Comparison of ENCODE assay signal across 23 cellular contexts in genomic region chr19:47489072-47489914, GRCh38. TPM values are rescaled to one million over a fixed set of nuclear protein-coding genes. Genes with fewer than 3 reads are reported as not detected.
DNase-seq lines count a peak whose midpoint lies in the region; ATAC-seq, FAIRE-seq and TF ChIP-seq lines count a peak whose summit lies in the region.
"Had no signal": no experiment of that assay in that cellular context is flagged by ENCODE, and none has a peak within 500 bp of the region (broad histone marks: within the 10 kb centered on the region; RNA-seq: fewer than 3 reads in every experiment).

No MANE protein-coding gene starts in this region.

- FAIRE-seq in HepG2 (lab: Jason Lieb, UNC): no peak

- 79% methylated on average over 14 of the region's 17 CpGs for WGBS in mammary epithelial cell (ENCODE audit: low coverage, missing lambda C conversion rate)
- WGBS in HepG2 (ENCODE audit: low lambda C conversion rate): 96% methylated on average over 14 of the region's 17 CpGs

- CTCF ChIA-PET in MCF 10A (lab: Yijun Ruan, JAX) (interaction anchor here (0.6 to 1.1 kb wide), 4 partner anchors 16 to 276 kb away, joined by 3 to 4 read pairs (median 4); no protein-coding TSS in a partner anchor), mammary epithelial cell (lab: Charles Lee; ENCODE audit: low non-redundant PET) (no interaction called here), HepG2 (lab: Yijun Ruan, JAX; ENCODE audit: low intra/inter-chr PET ratio, low total read pairs) (no interaction called here)

- H3K9me3 ChIP-seq in mammary epithelial cell (replicated peaks; ENCODE audit: insufficient read depth, low read length) (no peaks in the 10 kb centered on the region), T-helper 17 cell (ENCODE audit: control insufficient read depth, low read length, poor library complexity, severe bottlenecking) (no peaks in the 10 kb centered on the region), HepG2 (ENCODE audit: low read length) (no peaks in the 10 kb centered on the region), upper lobe of right lung (no peaks in the 10 kb centered on the region)
- H3K9me3 ChIP-seq: heart left ventricle had no signal

- no peak overlapping the region for H3K4me3 ChIP-seq in mammary epithelial cell (replicated peaks in 1 of 3; ENCODE audit: insufficient read depth in 1 of 3, low read depth in 2 of 3, low read length in 3 of 3)
- H3K4me3 ChIP-seq in HepG2 (replicated peaks in 1 of 3; ENCODE audit: insufficient read depth in 1 of 3, low read depth in 2 of 3, low read length in 3 of 3): no peak overlapping the region
- H3K4me3 ChIP-seq in upper lobe of right lung: no peak overlapping the region
- H3K4me3 ChIP-seq: heart left ventricle, smooth muscle cell had no signal

- H4K20me1 ChIP-seq in mammary epithelial cell (ENCODE audit: insufficient read depth, low read length): no peaks in the 10 kb centered on the region
- no peaks in the 10 kb centered on the region for H4K20me1 ChIP-seq in HepG2 (ENCODE audit: insufficient read depth, low read length)

- H3K36me3 ChIP-seq in mammary epithelial cell (ENCODE audit: insufficient read depth, low read length) (peaks cover 7% of the 10 kb centered on the region), HepG2 (replicated peaks in 1 of 2; ENCODE audit: control insufficient read depth in 1 of 2, insufficient read depth in 2 of 2, low read length in 2 of 2) (peaks cover 16 to 17% of the 10 kb centered on the region in 2 experiments; a peak in 4 of 5 replicates), upper lobe of right lung (peaks cover 51% of the 10 kb centered on the region)

- H3K79me2 ChIP-seq in mammary epithelial cell (ENCODE audit: insufficient read depth, low read length) (no peaks in the 10 kb centered on the region), HepG2 (ENCODE audit: insufficient read depth, low read length) (no peaks in the 10 kb centered on the region)

- peaks cover 12% of the 10 kb centered on the region for H3K4me1 Mint-ChIP-seq in MCF 10A (ENCODE audit: insufficient read depth, unreplicated experiment)
- H3K4me1 Mint-ChIP-seq in T-helper 17 cell: peaks cover 11% of the 10 kb centered on the region

- BruUV-seq in MCF 10A (replicated peaks; lab: Mats Ljungman, UMichigan): no TSS peak
- BruUV-seq in mammary epithelial cell (replicated peaks; lab: Mats Ljungman, UMichigan): no TSS peak
- BruUV-seq in HepG2 (replicated peaks; lab: Mats Ljungman, UMichigan): no TSS peak

- H3K27me3 Mint-ChIP-seq in MCF 10A (ENCODE audit: insufficient read depth, unreplicated experiment) (no peaks in the 10 kb centered on the region), T-helper 17 cell (no peaks in the 10 kb centered on the region)
- H3K27me3 Mint-ChIP-seq: naive thymus-derived CD4-positive, alpha-beta T cell had no signal

- H3K9me3 Mint-ChIP-seq in MCF 10A (ENCODE audit: unreplicated experiment): no peaks in the 10 kb centered on the region
- H3K9me3 Mint-ChIP-seq: naive thymus-derived CD4-positive, alpha-beta T cell; T-helper 1 cell treated with Interleukin-12 subunit alpha and Interleukin-12 subunit beta and Interleukin-4 antibody, amounts not matched to agents 30 μg/mL and 1 μg/mL, for 36 hours had no signal

- ATAC-seq in T-helper 17 cell (no peak), HepG2 (no peak), upper lobe of right lung (no peak), HG03442 (IDR thresholded peaks at IDR 0.05; ENCODE audit: unreplicated experiment) (no peak), HG03280 (IDR thresholded peaks at IDR 0.05; ENCODE audit: unreplicated experiment) (no peak)
- ATAC-seq: heart left ventricle; left cardiac atrium; naive thymus-derived CD4-positive, alpha-beta T cell had no signal

- POLR2A ChIA-PET in MCF 10A (lab: Yijun Ruan, JAX): interaction anchor here (1.8 kb wide), 1 partner anchor 21 kb away, joined by 4 read pairs; no protein-coding TSS in a partner anchor
- POLR2A ChIA-PET in HepG2 (lab: Yijun Ruan, JAX): interaction anchor here (0.7 kb wide), 1 partner anchor 207 kb away, joined by 3 read pairs; no protein-coding TSS in a partner anchor

- no peak overlapping the region for H2AFZ ChIP-seq in mammary epithelial cell (ENCODE audit: low read depth, low read length)
- no peak overlapping the region for H2AFZ ChIP-seq in HepG2 (ENCODE audit: low read length)

- H3K27ac Mint-ChIP-seq in MCF 10A (ENCODE audit: low read depth, unreplicated experiment): peak overlapping the region; percentile 84
- no peak overlapping the region for H3K27ac Mint-ChIP-seq in T-helper 17 cell
- H3K27ac Mint-ChIP-seq: T-helper 1 cell treated with Interleukin-12 subunit alpha and Interleukin-12 subunit beta and Interleukin-4 antibody, amounts not matched to agents 30 μg/mL and 1 μg/mL, for 36 hours had no signal

- H3K4me2 ChIP-seq in mammary epithelial cell (ENCODE audit: insufficient read depth, low read depth, low read length) (no peak overlapping the region), HepG2 (ENCODE audit: low read depth, low read length) (no peak overlapping the region)
- H3K4me2 ChIP-seq: smooth muscle cell had no signal

- H3K27me3 ChIP-seq in mammary epithelial cell (ENCODE audit: insufficient read depth, low read length) (no peaks in the 10 kb centered on the region), HepG2 (ENCODE audit: control insufficient read depth in 1 of 2, insufficient read depth in 2 of 2, low read length in 2 of 2) (no peaks in the 10 kb centered on the region), upper lobe of right lung (no peaks in the 10 kb centered on the region)
- H3K27me3 ChIP-seq: heart left ventricle had no signal

- H3K9ac ChIP-seq in mammary epithelial cell (ENCODE audit: insufficient read depth, low read length) (no peak overlapping the region), HepG2 (ENCODE audit: insufficient read depth, low read depth, low read length) (no peak overlapping the region)

- peak; percentile 19 for DNase-seq in MCF 10A (ENCODE audit: unreplicated experiment)
- no peak for DNase-seq in mammary epithelial cell
- no peak for DNase-seq in T-helper 17 cell
- DNase-seq in HepG2 (ENCODE audit: low spot score): no peak
- DNase-seq in upper lobe of right lung: peak; percentile 64
- no peak for DNase-seq in activated CD4-positive, alpha-beta T cell treated with anti-CD3 and anti-CD28 coated beads for 4 hours
- DNase-seq: ACHN; activated CD4-positive, alpha-beta T cell treated with anti-CD3 and anti-CD28 coated beads for 48 hours; Kasumi-1; left cardiac atrium; naive thymus-derived CD4-positive, alpha-beta T cell; NCI-H1092; NCI-H187; NCI-H69; retina had no signal

- no peak for TF ChIP-seq POLR2A in HepG2 (IDR thresholded peaks at IDR 0.05; ENCODE audit: insufficient read depth in 1 of 2, low read depth in 2 of 2, low read length in 2 of 2)

- H3K4me1 ChIP-seq in mammary epithelial cell (ENCODE audit: insufficient read depth, low read length) (no peaks in the 10 kb centered on the region), HepG2 (ENCODE audit: insufficient read depth, low read length) (0 out of 2 replicates have a peak, but pooled peaks cover 5% of the 10 kb centered on the region), upper lobe of right lung (peaks cover 7% of the 10 kb centered on the region)

- no peak for TF ChIP-seq RAD21 in HepG2 (CRISPR knock-in tag; IDR thresholded peaks at IDR 0.05)

- no peak overlapping the region for H3K4me3 Mint-ChIP-seq in MCF 10A (ENCODE audit: unreplicated experiment)
- peak overlapping the region; percentile 75 for H3K4me3 Mint-ChIP-seq in T-helper 17 cell
- H3K4me3 Mint-ChIP-seq: naive thymus-derived CD4-positive, alpha-beta T cell; T-helper 1 cell treated with Interleukin-12 subunit alpha and Interleukin-12 subunit beta and Interleukin-4 antibody, amounts not matched to agents 30 μg/mL and 1 μg/mL, for 36 hours had no signal

- intact Hi-C loops in MCF 10A (cut with micrococcal nuclease) (no loop called here), mammary epithelial cell (cut with micrococcal nuclease) (no loop called here), HepG2 (cut with micrococcal nuclease; ENCODE audit: unreplicated experiment) (no loop called here), upper lobe of right lung (cut with DNase I) (no loop called here)

- no peak overlapping the region for H3K27ac ChIP-seq in mammary epithelial cell (ENCODE audit: insufficient read depth, low read depth, low read length)
- no peak overlapping the region for H3K27ac ChIP-seq in HepG2 (ENCODE audit: extremely low read length, insufficient read depth, low read length)
- no peak overlapping the region for H3K27ac ChIP-seq in upper lobe of right lung
- H3K27ac ChIP-seq: heart left ventricle had no signal

- in situ Hi-C loops in mammary epithelial cell (cut with MboI; ENCODE audit: low sequenced_read_pairs in 2 of 2) (no loop called here), HepG2 (cut with HindIII; ENCODE audit: extremely low pct_ligation_motif_present, low pct_unique_long_range_greater_than_20kb) (no loop called here)

- TF ChIP-seq CTCF in MCF 10A (IDR thresholded peaks at IDR 0.05; ENCODE audit: unreplicated experiment) (no peak), mammary epithelial cell (conservative IDR thresholded peaks at IDR 0.05 in 1 of 2, IDR thresholded peaks at IDR 0.05 in 1 of 2; ENCODE audit: extremely low read depth in 1 of 2, insufficient read depth in 1 of 2, low read depth in 1 of 2, low read length in 2 of 2) (no peak), HepG2 (CRISPR knock-in tag; IDR thresholded peaks at IDR 0.05) (no peak), upper lobe of right lung (IDR thresholded peaks at IDR 0.05) (no peak)

- dilution Hi-C loops in mammary epithelial cell (cut with HindIII; ENCODE audit: low sequenced_read_pairs): no loop called here

- TF ChIP-seq EP300 in HepG2 (IDR thresholded peaks at IDR 0.05; ENCODE audit: low read depth in 2 of 2, low read length in 2 of 2): no peak
- TF ChIP-seq EP300 in HepG2 (CRISPR knock-in tag; IDR thresholded peaks at IDR 0.05; ENCODE audit: borderline replicate concordance): no peak

- peaks cover 40% of the 10 kb centered on the region for H3K36me3 Mint-ChIP-seq in MCF 10A (ENCODE audit: insufficient read depth, unreplicated experiment)
- peaks cover 7% of the 10 kb centered on the region for H3K36me3 Mint-ChIP-seq in T-helper 17 cell (ENCODE audit: low read depth)

RNA-seq across cellular contexts. Expression of gene KPTN, which starts 5.3 kb away (rescaled TPM):
- total RNA-seq in MCF 10A (2022): 9.7 and 17.6 TPM in 2 replicates
- total RNA-seq in mammary epithelial cell: 10 to 100 TPM in 1 of 2 donors, 1 to 10 TPM in 1; 1.5 to 10.8 TPM
- polyA plus RNA-seq in mammary epithelial cell: 8.1 TPM
- 30.4 TPM for polyA minus RNA-seq in mammary epithelial cell
- total RNA-seq in T-helper 17 cell: 1 to 10 TPM; 3.5 to 6.3 TPM
- 8.4 and 9.1 TPM in 2 replicates for total RNA-seq in HepG2 (2016; rRNA removed; fragmentation: Illumina TruSeq; extraction: Trizol)
- 2.8 and 3.3 TPM in 2 replicates for total RNA-seq in HepG2 (2016; cell fraction: cytosol; rRNA removed; fragmentation: Illumina TruSeq; extraction: Trizol; ENCODE audit: low read depth)
- total RNA-seq in HepG2 (2016; cell fraction: insoluble cytoplasmic fraction; rRNA removed; fragmentation: Illumina TruSeq; extraction: Trizol): 8.2 and 10.6 TPM in 2 replicates
- 4.2 and 6.5 TPM in 2 replicates for total RNA-seq in HepG2 (2016; cell fraction: membrane; rRNA removed; fragmentation: Illumina TruSeq; extraction: Trizol)
- total RNA-seq in HepG2 (2016; cell fraction: nucleus; rRNA removed; fragmentation: Illumina TruSeq; extraction: Trizol): 9.8 and 13.4 TPM in 2 replicates
- polyA plus RNA-seq in HepG2 (2011; rRNA removed): 13.3 and 17.6 TPM in 2 replicates
- 8.3 and 11.4 TPM in 2 replicates for polyA plus RNA-seq in HepG2 (2011; cell fraction: cytosol; rRNA removed)
- 48.6 and 50.4 TPM in 2 replicates for polyA plus RNA-seq in HepG2 (2011; cell fraction: nucleus; rRNA removed)
- 9.8 and 14.4 TPM in 2 replicates for polyA plus RNA-seq in HepG2 (2012)
- polyA plus RNA-seq in HepG2 (2016; cell fraction: cytosol; fragmentation: Illumina TruSeq; extraction: Trizol; ENCODE audit: low read depth): 4.3 and 5.1 TPM in 2 replicates
- 14.4 and 17.5 TPM in 2 replicates for polyA plus RNA-seq in HepG2 (2016; cell fraction: insoluble cytoplasmic fraction; fragmentation: Illumina TruSeq; extraction: Trizol; ENCODE audit: low read depth)
- polyA plus RNA-seq in HepG2 (2016; cell fraction: membrane; fragmentation: Illumina TruSeq; extraction: Trizol; ENCODE audit: low read depth): 5.2 and 7.2 TPM in 2 replicates
- polyA plus RNA-seq in HepG2 (2016; cell fraction: nucleus; fragmentation: Illumina TruSeq; extraction: Trizol; ENCODE audit: insufficient read depth, low read depth): 29.6 and 30.0 TPM in 2 replicates
- polyA minus RNA-seq in HepG2 (2011; rRNA and poly(A)+ RNA removed; ENCODE audit: low replicate concordance): 8.3 and 15.8 TPM in 2 replicates
- polyA minus RNA-seq in HepG2 (2011; cell fraction: cytosol; rRNA and poly(A)+ RNA removed): 5.2 TPM in 2 replicates
- polyA minus RNA-seq in HepG2 (2011; cell fraction: nucleus; rRNA and poly(A)+ RNA removed): 3.2 and 5.5 TPM in 2 replicates
- total RNA-seq in upper lobe of right lung: 9.3 TPM

RNA-seq across cellular contexts. Expression of gene SLC8A2, which starts 17.6 kb away (rescaled TPM):
- total RNA-seq in MCF 10A (2022) (0.54 TPM in 1 of 2 replicates, not detected in the other), mammary epithelial cell (under 1 TPM; under 0.01 to 0.19 TPM), T-helper 17 cell (not detected), HepG2 (2016; rRNA removed; fragmentation: Illumina TruSeq; extraction: Trizol) (0.02 TPM in 1 of 2 replicates, not detected in the other), upper lobe of right lung (0.23 TPM)
- polyA plus RNA-seq in mammary epithelial cell (0.07 TPM), HepG2 (2011; rRNA removed) (0.09 TPM in 1 of 2 replicates, not detected in the other)
- polyA minus RNA-seq in mammary epithelial cell: not detected
- total RNA-seq in HepG2 (2016; cell fraction: cytosol; rRNA removed; fragmentation: Illumina TruSeq; extraction: Trizol; ENCODE audit: low read depth): not detected in 2 replicates
- not detected in 2 replicates for total RNA-seq in HepG2 (2016; cell fraction: insoluble cytoplasmic fraction; rRNA removed; fragmentation: Illumina TruSeq; extraction: Trizol)
- not detected in 2 replicates for total RNA-seq in HepG2 (2016; cell fraction: membrane; rRNA removed; fragmentation: Illumina TruSeq; extraction: Trizol)
- not detected in 2 replicates for total RNA-seq in HepG2 (2016; cell fraction: nucleus; rRNA removed; fragmentation: Illumina TruSeq; extraction: Trizol)
- polyA plus RNA-seq in HepG2 (2011; cell fraction: cytosol; rRNA removed): 0.09 and 0.12 TPM in 2 replicates
- polyA plus RNA-seq in HepG2 (2011; cell fraction: nucleus; rRNA removed): 0.19 and 0.51 TPM in 2 replicates
- polyA plus RNA-seq in HepG2 (2012): 0.07 TPM in 1 of 2 replicates, not detected in the other
- not detected in 2 replicates for polyA plus RNA-seq in HepG2 (2016; cell fraction: cytosol; fragmentation: Illumina TruSeq; extraction: Trizol; ENCODE audit: low read depth)
- polyA plus RNA-seq in HepG2 (2016; cell fraction: insoluble cytoplasmic fraction; fragmentation: Illumina TruSeq; extraction: Trizol; ENCODE audit: low read depth): not detected in 2 replicates
- polyA plus RNA-seq in HepG2 (2016; cell fraction: membrane; fragmentation: Illumina TruSeq; extraction: Trizol; ENCODE audit: low read depth): not detected in 2 replicates
- not detected in 2 replicates for polyA plus RNA-seq in HepG2 (2016; cell fraction: nucleus; fragmentation: Illumina TruSeq; extraction: Trizol; ENCODE audit: insufficient read depth, low read depth)
- 0.78 TPM in 1 of 2 replicates, not detected in the other for polyA minus RNA-seq in HepG2 (2011; rRNA and poly(A)+ RNA removed; ENCODE audit: low replicate concordance)
- polyA minus RNA-seq in HepG2 (2011; cell fraction: cytosol; rRNA and poly(A)+ RNA removed): not detected in 2 replicates
- polyA minus RNA-seq in HepG2 (2011; cell fraction: nucleus; rRNA and poly(A)+ RNA removed): not detected in 2 replicates
- total RNA-seq: epithelial cell of proximal tubule, fibroblast of villous mesenchyme, HT1080 had no signal
- polyA plus RNA-seq: naive thymus-derived CD4-positive, alpha-beta T cell had no signal

RNA-seq across cellular contexts. Expression of gene NAPA, which starts 25.6 kb away (rescaled TPM):
- total RNA-seq in MCF 10A (2022): 72.1 and 73.2 TPM in 2 replicates
- 10 to 100 TPM; 46.0 to 70.7 TPM for total RNA-seq in mammary epithelial cell
- polyA plus RNA-seq in mammary epithelial cell: 78.6 TPM
- polyA minus RNA-seq in mammary epithelial cell: 91.8 TPM
- total RNA-seq in T-helper 17 cell: 100 to 1,000 TPM; 124 to 133 TPM
- 32.6 and 36.5 TPM in 2 replicates for total RNA-seq in HepG2 (2016; rRNA removed; fragmentation: Illumina TruSeq; extraction: Trizol)
- 10.7 and 16.6 TPM in 2 replicates for total RNA-seq in HepG2 (2016; cell fraction: cytosol; rRNA removed; fragmentation: Illumina TruSeq; extraction: Trizol; ENCODE audit: low read depth)
- 32.5 and 33.2 TPM in 2 replicates for total RNA-seq in HepG2 (2016; cell fraction: insoluble cytoplasmic fraction; rRNA removed; fragmentation: Illumina TruSeq; extraction: Trizol)
- 17.7 and 25.0 TPM in 2 replicates for total RNA-seq in HepG2 (2016; cell fraction: membrane; rRNA removed; fragmentation: Illumina TruSeq; extraction: Trizol)
- 19.1 and 19.4 TPM in 2 replicates for total RNA-seq in HepG2 (2016; cell fraction: nucleus; rRNA removed; fragmentation: Illumina TruSeq; extraction: Trizol)
- polyA plus RNA-seq in HepG2 (2011; rRNA removed): 65.9 and 74.4 TPM in 2 replicates
- 50.7 and 64.2 TPM in 2 replicates for polyA plus RNA-seq in HepG2 (2011; cell fraction: cytosol; rRNA removed)
- 64.5 and 68.0 TPM in 2 replicates for polyA plus RNA-seq in HepG2 (2011; cell fraction: nucleus; rRNA removed)
- 39.7 and 50.3 TPM in 2 replicates for polyA plus RNA-seq in HepG2 (2012)
- polyA plus RNA-seq in HepG2 (2016; cell fraction: cytosol; fragmentation: Illumina TruSeq; extraction: Trizol; ENCODE audit: low read depth): 18.1 and 25.6 TPM in 2 replicates
- polyA plus RNA-seq in HepG2 (2016; cell fraction: insoluble cytoplasmic fraction; fragmentation: Illumina TruSeq; extraction: Trizol; ENCODE audit: low read depth): 52.2 and 60.3 TPM in 2 replicates
- polyA plus RNA-seq in HepG2 (2016; cell fraction: membrane; fragmentation: Illumina TruSeq; extraction: Trizol; ENCODE audit: low read depth): 32.1 and 34.6 TPM in 2 replicates
- 41.7 and 44.1 TPM in 2 replicates for polyA plus RNA-seq in HepG2 (2016; cell fraction: nucleus; fragmentation: Illumina TruSeq; extraction: Trizol; ENCODE audit: insufficient read depth, low read depth)
- 73.3 and 108 TPM in 2 replicates for polyA minus RNA-seq in HepG2 (2011; rRNA and poly(A)+ RNA removed; ENCODE audit: low replicate concordance)
- 36.3 and 43.3 TPM in 2 replicates for polyA minus RNA-seq in HepG2 (2011; cell fraction: cytosol; rRNA and poly(A)+ RNA removed)
- polyA minus RNA-seq in HepG2 (2011; cell fraction: nucleus; rRNA and poly(A)+ RNA removed): 20.6 and 26.2 TPM in 2 replicates
- total RNA-seq in upper lobe of right lung: 134 TPM

Comparison
In these comparisons a context has a peak if more than half of its experiments do, and no peak if none do; other contexts are left out.
1. DNase-seq: peak in MCF 10A (single experiment) and upper lobe of right lung (single experiment); none in mammary epithelial cell (single experiment), T-helper 17 cell (0 of 3), HepG2 (single experiment) and activated CD4-positive, alpha-beta T cell treated with anti-CD3 and anti-CD28 coated beads for 4 hours (0 of 2).